In genomic region chr9:68685770-68686169, GRCh38 we compare ENCODE assay signal across 8 cellular contexts. TPM values are rescaled to one million over a fixed set of nuclear protein-coding genes. Genes with fewer than 3 reads are reported as not detected.
DNase-seq lines count a peak whose midpoint lies in the region; ATAC-seq and TF ChIP-seq lines count a peak whose summit lies in the region.

No MANE protein-coding gene starts in this region.

- in situ Hi-C loops in GM13977 (cut with MboI; ENCODE audit: low pct_unique_long_range_greater_than_20kb, low sequenced_read_pairs, unreplicated experiment), result loop anchor here (10.0 kb wide), 1 partner anchor 91 kb away; no protein-coding TSS in a partner anchor

- DNase-seq in AG04450 (ENCODE audit: low read depth, low spot score), result no peak
- DNase-seq in GM13977 (ENCODE audit: low spot score), result peak; percentile 48
- DNase-seq in NCI-H748 treated with DMSO at 0.1 percent for 48 hours (lab: John Stamatoyannopoulos, UW), result peak; percentile 11
- DNase-seq in fibroblast of mammary gland (ENCODE audit: low read depth), result no peak
- DNase-seq in CD4-positive, alpha-beta T cell, result no peak
- DNase-seq in MG63, result no peak
- DNase-seq in NCI-H524 treated with DMSO at 0.1 percent for 48 hours (lab: John Stamatoyannopoulos, UW), result no peak

- H3K27me3 ChIP-seq in AG04450 (ENCODE audit: control insufficient read depth, insufficient read depth, low read length), result no peaks in the 10 kb centered on the region
- peaks cover 28% of the 10 kb centered on the region for H3K27me3 ChIP-seq in CD4-positive, alpha-beta T cell (ENCODE audit: control insufficient read depth, insufficient read depth, low read length)
- H3K27me3 ChIP-seq in MG63, result no peaks in the 10 kb centered on the region

- POLR2A ChIA-PET in AG04450 (lab: Yijun Ruan, JAX), result no interaction called here
- POLR2A ChIA-PET in CD4-positive, alpha-beta T cell (lab: Charles Lee), result no interaction called here

- no peak overlapping the region for H3K4me3 Mint-ChIP-seq in CD4-positive, alpha-beta T cell

- intact Hi-C loops in CD4-positive, alpha-beta T cell (cut with DNase I, micrococcal nuclease), result no loop called here

- H3K36me3 Mint-ChIP-seq in CD4-positive, alpha-beta T cell (ENCODE audit: low read depth), result no peaks in the 10 kb centered on the region

- H3K4me1 Mint-ChIP-seq in CD4-positive, alpha-beta T cell (ENCODE audit: low read depth), result no peaks in the 10 kb centered on the region

- H3K27ac Mint-ChIP-seq in CD4-positive, alpha-beta T cell, result no peak overlapping the region

- peaks cover 45% of the 10 kb centered on the region for H3K27me3 Mint-ChIP-seq in CD4-positive, alpha-beta T cell

- no peaks in the 10 kb centered on the region for H3K36me3 ChIP-seq in MG63

- CTCF ChIA-PET in AG04450 (lab: Charles Lee), result interaction anchor here (1.1 kb wide), 1 partner anchor 102 kb away, joined by 3 read pairs; no protein-coding TSS in a partner anchor
- CTCF ChIA-PET in CD4-positive, alpha-beta T cell (lab: Charles Lee), result no interaction called here

- H3K27ac ChIP-seq in AG04450 (ENCODE audit: low read depth, low read length), result no peak overlapping the region
- H3K27ac ChIP-seq in CD4-positive, alpha-beta T cell (ENCODE audit: low read depth, low read length), result no peak overlapping the region

- H3K9me3 ChIP-seq in AG04450 (ENCODE audit: control insufficient read depth, insufficient read depth, low read length) (no peaks in the 10 kb centered on the region), MG63 (no peaks in the 10 kb centered on the region)
- H3K9me3 ChIP-seq in CD4-positive, alpha-beta T cell (ENCODE audit: control insufficient read depth, low read length), result no peaks in the 10 kb centered on the region

- H3K9me3 Mint-ChIP-seq in CD4-positive, alpha-beta T cell, result no peaks in the 10 kb centered on the region

- H3K4me3 ChIP-seq in AG04450 (ENCODE audit: low read depth, low read length) (no peak overlapping the region), fibroblast of mammary gland (ENCODE audit: control insufficient read depth, low read depth, low read length) (no peak overlapping the region), MG63 (no peak overlapping the region)

- peak; percentile 96 for ATAC-seq in HG02798 (IDR thresholded peaks at IDR 0.05; ENCODE audit: poor library complexity, unreplicated experiment)
- ATAC-seq in CD4-positive, alpha-beta T cell (ENCODE audit: poor library complexity), result no peak

- TF ChIP-seq CTCF in AG04450 (IDR thresholded peaks at IDR 0.05; ENCODE audit: low read depth, low read length) (0 out of 2 replicates have a peak, but pooled peaks have one; percentile 21), GM13977 (IDR thresholded peaks at IDR 0.05; ENCODE audit: extremely low read depth, insufficient read depth, missing control alignments) (peak; percentile 81), fibroblast of mammary gland (conservative IDR thresholded peaks at IDR 0.05; ENCODE audit: control insufficient read depth, insufficient read depth, low read depth, low read length) (peak; percentile 3)
- TF ChIP-seq CTCF in CD4-positive, alpha-beta T cell (IDR thresholded peaks at IDR 0.05), result no peak

RNA-seq across cellular contexts. Expression of gene PIP5K1B, which starts 19.3 kb away (rescaled TPM):
- not detected in 2 replicates for polyA plus RNA-seq in AG04450 (2011; rRNA removed)
- not detected in 2 replicates for polyA minus RNA-seq in AG04450 (2011; rRNA and poly(A)+ RNA removed)
- not detected for total RNA-seq in CD4-positive, alpha-beta T cell
- not detected in 2 replicates for total RNA-seq in MG63 (2014; rRNA removed; shearing (Covaris generic); ENCODE audit: low replicate concordance)

Comparison
In these comparisons a context has a peak if more than half of its experiments do, and no peak if none do; other contexts are left out.
1. DNase-seq: peak in GM13977 (single experiment) and NCI-H748 treated with DMSO at 0.1 percent for 48 hours (single experiment); none in AG04450 (single experiment), fibroblast of mammary gland (single experiment), CD4-positive, alpha-beta T cell (0 of 10), MG63 (single experiment) and NCI-H524 treated with DMSO at 0.1 percent for 48 hours (single experiment).